36 cellular contexts compared by ENCODE assay signal in the genomic region with DNA sequence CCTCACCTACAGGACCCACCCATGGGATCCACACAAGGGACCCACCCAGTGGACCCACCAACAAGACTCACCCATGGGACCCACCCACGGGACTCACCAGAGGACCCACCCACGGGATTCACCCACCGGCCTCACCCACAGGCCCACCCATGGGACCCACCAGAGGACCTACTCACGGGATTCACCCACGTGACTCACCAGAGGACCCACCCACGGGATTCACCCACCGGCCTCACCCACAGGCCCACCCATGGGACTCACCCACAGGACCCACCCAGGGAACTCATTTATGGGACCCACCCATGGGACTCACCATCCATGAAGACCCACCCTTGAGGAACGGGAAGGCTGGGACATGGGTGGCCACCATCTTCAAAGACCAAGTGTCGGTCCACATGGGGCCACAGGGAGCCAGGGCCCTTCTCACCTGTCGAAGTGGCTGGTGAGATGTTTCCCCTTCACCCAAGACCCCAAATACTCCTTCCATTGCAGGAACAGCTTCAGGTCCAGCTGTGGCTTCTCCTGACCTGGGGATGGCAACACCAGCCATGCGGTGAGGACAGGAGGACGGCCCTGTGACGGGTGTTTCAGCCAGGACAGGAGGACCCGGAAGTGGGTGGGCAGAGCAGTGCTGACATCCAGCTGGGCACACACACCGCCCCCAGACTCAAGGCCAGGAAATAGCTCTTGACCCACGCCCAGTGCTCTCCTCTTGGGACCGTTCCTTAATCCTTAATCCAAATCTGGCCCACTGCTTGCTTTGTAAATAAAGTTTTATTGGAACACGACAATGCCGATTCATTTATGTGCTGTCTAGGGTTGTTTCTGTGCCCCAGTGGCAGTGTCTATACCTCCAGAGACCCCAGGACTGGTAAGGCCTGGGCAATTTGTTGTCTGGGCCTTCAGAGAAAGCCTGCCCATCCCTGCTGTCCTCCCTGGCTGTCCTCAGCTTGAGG.
"Had no signal": no experiment of that assay in that cellular context is flagged by ENCODE, and none has a peak within 500 bp of the region (broad histone marks: within the 10 kb centered on the region; RNA-seq: fewer than 3 reads in every experiment).

No MANE protein-coding gene starts in this region.

- H3K27ac ChIP-seq: body of pancreas, colonic mucosa, dorsolateral prefrontal cortex, gastroesophageal sphincter, left lung, lower lobe of right lung, neutrophil, ovary, prostate gland, skin epidermis, thyroid gland, upper lobe of left lung, VCaP had no signal

- H3K9me3 ChIP-seq: body of pancreas, colonic mucosa, gastroesophageal sphincter, left lung, lower lobe of right lung, neutrophil, ovary, prostate gland, thyroid gland, upper lobe of left lung had no signal

- FAIRE-seq: endothelial cell of umbilical vein, TTC549 had no signal

- ATAC-seq: activated T-cell treated with anti-CD3 and anti-CD28 coated beads, Interleukin-2, amount 50 U/mL, for 4 hours; body of pancreas; effector memory CD8-positive, alpha-beta T cell; gastroesophageal sphincter; left lung; lower lobe of right lung; naive thymus-derived CD8-positive, alpha-beta T cell; sciatic nerve; stimulated activated memory B cell treated with anti-CD40 and anti-IgM and Interleukin-4, amounts not matched to agents 10 μg/mL and 1 μg/mL and 100 μg/mL, for 72 hours; stimulated activated naive CD8-positive, alpha-beta T cell treated with anti-CD3 and anti-CD28 coated beads, Interleukin-15, amount 100 ng/mL, for 72 hours had no signal

- H3K36me3 Mint-ChIP-seq: activated naive CD8-positive, alpha-beta T cell; naive thymus-derived CD8-positive, alpha-beta T cell; stimulated activated memory B cell treated with anti-CD40 and anti-IgM and Interleukin-4, amounts not matched to agents 10 μg/mL and 1 μg/mL and 100 μg/mL, for 72 hours had no signal

- H3K9me3 Mint-ChIP-seq: activated T-cell treated with anti-CD3 and anti-CD28 coated beads, Interleukin-2, amount 50 U/mL, for 4 hours; activated T-helper 2 cell treated with anti-CD3 and anti-CD28 coated beads, Interferon-gamma antibody, Interleukin-2, Interleukin-4, amounts not matched to agents 10 μg/mL and 5 μg/mL and 100 μg/mL, durations not matched to agents 14 hours and 24 hours and 36 hours; effector memory CD8-positive, alpha-beta T cell; naive thymus-derived CD8-positive, alpha-beta T cell; stimulated activated memory B cell treated with anti-CD40 and anti-IgM and Interleukin-4, amounts not matched to agents 10 μg/mL and 1 μg/mL and 100 μg/mL, for 72 hours; stimulated activated naive CD8-positive, alpha-beta T cell treated with anti-CD3 and anti-CD28 coated beads, Interleukin-15, amount 100 ng/mL, for 72 hours; T-helper 1 cell treated with Interleukin-12 subunit alpha and Interleukin-12 subunit beta and Interleukin-4 antibody, amounts not matched to agents 30 μg/mL and 1 μg/mL, for 36 hours had no signal

- H3K36me3 ChIP-seq: colonic mucosa, gastroesophageal sphincter, left lung, lower lobe of right lung, neutrophil, ovary, prostate gland, thyroid gland, upper lobe of left lung had no signal

- H3K4me3 ChIP-seq: body of pancreas, colonic mucosa, dorsolateral prefrontal cortex, gastroesophageal sphincter, left lung, lower lobe of right lung, ovary, prostate gland, skin epidermis, thyroid gland, upper lobe of left lung had no signal

- H3K27ac Mint-ChIP-seq: activated naive CD8-positive, alpha-beta T cell; activated T-helper 2 cell treated with anti-CD3 and anti-CD28 coated beads, Interferon-gamma antibody, Interleukin-2, Interleukin-4, amounts not matched to agents 10 μg/mL and 5 μg/mL and 100 μg/mL, durations not matched to agents 14 hours and 24 hours and 36 hours; effector memory CD8-positive, alpha-beta T cell; naive thymus-derived CD8-positive, alpha-beta T cell; stimulated activated memory B cell treated with anti-CD40 and anti-IgM and Interleukin-4, amounts not matched to agents 10 μg/mL and 1 μg/mL and 100 μg/mL, for 72 hours; T-helper 1 cell treated with Interleukin-12 subunit alpha and Interleukin-12 subunit beta and Interleukin-4 antibody, amounts not matched to agents 30 μg/mL and 1 μg/mL, for 36 hours had no signal

- H3K4me1 ChIP-seq: body of pancreas, colonic mucosa, gastroesophageal sphincter, left lung, lower lobe of right lung, prostate gland, thyroid gland, upper lobe of left lung had no signal

- H3K4me1 Mint-ChIP-seq: stimulated activated memory B cell treated with anti-CD40 and anti-IgM and Interleukin-4, amounts not matched to agents 10 μg/mL and 1 μg/mL and 100 μg/mL, for 72 hours had no signal

- H3K4me3 Mint-ChIP-seq: activated naive CD8-positive, alpha-beta T cell; activated T-cell treated with anti-CD3 and anti-CD28 coated beads, Interleukin-2, amount 50 U/mL, for 4 hours; effector memory CD8-positive, alpha-beta T cell; naive thymus-derived CD8-positive, alpha-beta T cell; stimulated activated memory B cell treated with anti-CD40 and anti-IgM and Interleukin-4, amounts not matched to agents 10 μg/mL and 1 μg/mL and 100 μg/mL, for 72 hours; stimulated activated naive CD8-positive, alpha-beta T cell treated with anti-CD3 and anti-CD28 coated beads, Interleukin-15, amount 100 ng/mL, for 72 hours; T-helper 1 cell treated with Interleukin-12 subunit alpha and Interleukin-12 subunit beta and Interleukin-4 antibody, amounts not matched to agents 30 μg/mL and 1 μg/mL, for 36 hours had no signal

- H3K27me3 ChIP-seq: colonic mucosa, dorsolateral prefrontal cortex, neutrophil, ovary, thyroid gland, upper lobe of left lung had no signal

- DNase-seq: activated CD4-positive, alpha-beta T cell treated with anti-CD3 and anti-CD28 coated beads for 4 hours; activated CD4-positive, alpha-beta T cell treated with anti-CD3 and anti-CD28 coated beads, Interleukin-2, amount 50 U/mL, for 48 hours; activated CD8-positive, alpha-beta memory T cell treated with anti-CD3 and anti-CD28 coated beads, Interleukin-2, amount 50 U/mL, for 4 hours; activated naive CD4-positive, alpha-beta T cell treated with Interleukin-2 at 50 U/mL for 16 hours; activated T-cell treated with anti-CD3 and anti-CD28 coated beads, Interleukin-2, amount 50 U/mL, for 4 hours; anterior cingulate cortex; body of pancreas; colonic mucosa; effector memory CD8-positive, alpha-beta T cell; lower lobe of right lung; mesenchymal stem cell; naive thymus-derived CD8-positive, alpha-beta T cell; ovary; retina; stimulated activated CD4-positive, alpha-beta T cell treated with anti-CD3 and anti-CD28 coated beads, Interleukin-1b, Interleukin-23, amount 100 ng/mL, for 48 hours; stimulated activated CD4-positive, alpha-beta T cell treated with anti-CD3 and anti-CD28 coated beads, Interleukin-4, amount 100 ng/mL, for 4 hours; stimulated activated CD8-positive, alpha-beta memory T cell treated with anti-CD3 and anti-CD28 coated beads, Interleukin-4, amount 100 ng/mL, for 48 hours; stimulated activated naive CD8-positive, alpha-beta T cell treated with anti-CD3 and anti-CD28 coated beads, Interleukin-15, amount 100 ng/mL, for 72 hours; substantia nigra; T-helper 9 cell; thyroid gland; upper lobe of left lung had no signal
